8 cellular contexts compared by ENCODE assay signal in the genomic region with DNA sequence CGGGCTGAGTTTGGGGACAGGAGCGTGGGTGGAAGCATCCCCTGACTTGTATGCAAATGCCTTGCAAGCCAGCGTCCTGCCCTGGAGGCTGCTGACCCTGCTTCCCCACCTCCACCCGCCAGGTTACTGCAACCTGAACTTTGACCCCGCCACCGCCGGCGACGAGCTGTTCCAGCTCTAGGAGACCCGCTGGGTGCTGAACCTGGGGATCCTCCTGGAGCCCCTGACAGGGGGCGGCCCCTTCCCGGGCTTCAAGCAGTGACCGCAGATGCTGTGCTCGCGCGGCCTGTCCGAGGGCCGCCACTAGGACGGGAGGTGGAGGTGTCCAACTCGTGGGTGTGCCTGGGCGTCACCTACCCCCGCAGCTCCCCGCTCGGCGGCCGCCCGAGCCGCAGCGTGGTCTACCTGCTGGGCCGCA. TPM values are rescaled to one million over a fixed set of nuclear protein-coding genes. Genes with fewer than 3 reads are reported as not detected.
DNase-seq lines count a peak whose midpoint lies in the region; ATAC-seq, FAIRE-seq and TF ChIP-seq lines count a peak whose summit lies in the region.
"Had no signal": no experiment of that assay in that cellular context is flagged by ENCODE, and none has a peak within 500 bp of the region (broad histone marks: within the 10 kb centered on the region; RNA-seq: fewer than 3 reads in every experiment).

No MANE protein-coding gene starts in this region.

- dilution Hi-C loops in keratinocyte (cut with MboI; ENCODE audit: extremely low pct_ligation_motif_present, low sequenced_read_pairs) = no loop called here

- no peaks in the 10 kb centered on the region for H3K36me3 ChIP-seq in H7 (replicated peaks; ENCODE audit: control insufficient read depth, insufficient read depth, low read length)
- H3K36me3 ChIP-seq in keratinocyte (ENCODE audit: control insufficient read depth in 2 of 2, extremely low read depth in 1 of 2, insufficient read depth in 2 of 2, low read length in 2 of 2) = no peaks in the 10 kb centered on the region

- H3K4me3 ChIP-seq in H7 (ENCODE audit: insufficient read depth, low read depth, low read length) (no peak overlapping the region; the same call in 1 of the 2 replicates), keratinocyte (ENCODE audit: control insufficient read depth in 2 of 3, extremely low read depth in 1 of 3, insufficient read depth in 2 of 3, low read depth in 1 of 3, low read length in 3 of 3) (no peak overlapping the region)

- no peaks in the 10 kb centered on the region for H3K27me3 Mint-ChIP-seq in activated CD8-positive, alpha-beta T cell treated with anti-CD3 and anti-CD28 coated beads, Interleukin-2, amount 10 ng/mL, durations not matched to agents 7 days and 5 days (ENCODE audit: low read depth)
- H3K27me3 Mint-ChIP-seq in stimulated activated naive B cell treated with anti-CD40 and anti-IgM and Interleukin-4, amounts not matched to agents 10 μg/mL and 1 μg/mL and 100 μg/mL, for 72 hours = peaks cover under 1 to 4% of the 10 kb centered on the region in 2 donors

- peaks cover 23% of the 10 kb centered on the region for H3K4me1 ChIP-seq in keratinocyte (ENCODE audit: control insufficient read depth, extremely low read depth, insufficient read depth, low read length)

- DNase-seq in H7 (peak; percentile 69), keratinocyte (ENCODE audit: low read depth, low spot score) (no peak), hepatic stellate cell (ENCODE audit: low spot score) (no peak), GOT3 (lab: John Stamatoyannopoulos, UW) (no peak), middle frontal gyrus (ENCODE audit: extremely low spot score, low spot score) (no peak)
- no peak for DNase-seq in activated CD8-positive, alpha-beta T cell treated with anti-CD3 and anti-CD28 coated beads, Interleukin-2, amount 10 ng/mL, durations not matched to agents 7 days and 5 days
- no peak for DNase-seq in stimulated activated naive B cell treated with anti-CD40 and anti-IgM and Interleukin-4, amounts not matched to agents 10 μg/mL and 1 μg/mL and 100 μg/mL, for 72 hours
- DNase-seq: NCI-H1417 had no signal

- no peak for FAIRE-seq in keratinocyte (lab: Jason Lieb, UNC)

- H3K9me3 Mint-ChIP-seq in activated CD8-positive, alpha-beta T cell treated with anti-CD3 and anti-CD28 coated beads, Interleukin-2, amount 10 ng/mL, durations not matched to agents 7 days and 5 days (ENCODE audit: insufficient read depth) = no peaks in the 10 kb centered on the region
- no peaks in the 10 kb centered on the region for H3K9me3 Mint-ChIP-seq in stimulated activated naive B cell treated with anti-CD40 and anti-IgM and Interleukin-4, amounts not matched to agents 10 μg/mL and 1 μg/mL and 100 μg/mL, for 72 hours

- no peak overlapping the region for H3K27ac Mint-ChIP-seq in activated CD8-positive, alpha-beta T cell treated with anti-CD3 and anti-CD28 coated beads, Interleukin-2, amount 10 ng/mL, durations not matched to agents 7 days and 5 days
- H3K27ac Mint-ChIP-seq in stimulated activated naive B cell treated with anti-CD40 and anti-IgM and Interleukin-4, amounts not matched to agents 10 μg/mL and 1 μg/mL and 100 μg/mL, for 72 hours = no peak overlapping the region

- H4K20me1 ChIP-seq in keratinocyte (ENCODE audit: control insufficient read depth, extremely low read depth, insufficient read depth, low read length) = no peaks in the 10 kb centered on the region

- H3K4me3 Mint-ChIP-seq in activated CD8-positive, alpha-beta T cell treated with anti-CD3 and anti-CD28 coated beads, Interleukin-2, amount 10 ng/mL, durations not matched to agents 7 days and 5 days = peak overlapping the region; percentile 48
- H3K4me3 Mint-ChIP-seq in stimulated activated naive B cell treated with anti-CD40 and anti-IgM and Interleukin-4, amounts not matched to agents 10 μg/mL and 1 μg/mL and 100 μg/mL, for 72 hours = peak overlapping the region; percentile 83 to 84

- no peaks in the 10 kb centered on the region for H3K9me1 ChIP-seq in keratinocyte (ENCODE audit: control insufficient read depth, extremely low read depth, insufficient read depth, low read length)

- H3K27ac ChIP-seq in keratinocyte (ENCODE audit: control insufficient read depth, insufficient read depth, low read length) = no peak overlapping the region

- no peak for TF ChIP-seq CTCF in keratinocyte (optimal IDR thresholded peaks at IDR 0.05 in 1 of 3, IDR thresholded peaks at IDR 0.05 in 1 of 3, conservative IDR thresholded peaks at IDR 0.05 in 1 of 3; ENCODE audit: extremely low read depth in 1 of 3, insufficient read depth in 2 of 3, low read length in 3 of 3)

- no peaks in the 10 kb centered on the region for H3K36me3 Mint-ChIP-seq in activated CD8-positive, alpha-beta T cell treated with anti-CD3 and anti-CD28 coated beads, Interleukin-2, amount 10 ng/mL, durations not matched to agents 7 days and 5 days (ENCODE audit: low read depth)
- no peaks in the 10 kb centered on the region for H3K36me3 Mint-ChIP-seq in stimulated activated naive B cell treated with anti-CD40 and anti-IgM and Interleukin-4, amounts not matched to agents 10 μg/mL and 1 μg/mL and 100 μg/mL, for 72 hours

- no peaks in the 10 kb centered on the region for H3K27me3 ChIP-seq in H7 (ENCODE audit: control insufficient read depth, insufficient read depth, low read length)
- no peaks in the 10 kb centered on the region for H3K27me3 ChIP-seq in keratinocyte (ENCODE audit: control insufficient read depth, extremely low read depth, insufficient read depth, low read length)

- H3K9me3 ChIP-seq in keratinocyte (ENCODE audit: control insufficient read depth, low read depth, low read length) = no peaks in the 10 kb centered on the region

- POLR2A ChIA-PET in activated CD8-positive, alpha-beta T cell treated with anti-CD3 and anti-CD28 coated beads, Interleukin-2, amount 10 ng/mL, durations not matched to agents 7 days and 5 days (lab: Charles Lee) = no interaction called here

- H3K79me2 ChIP-seq in keratinocyte (ENCODE audit: control insufficient read depth, insufficient read depth, low read length) = no peaks in the 10 kb centered on the region

- H3K4me2 ChIP-seq in keratinocyte (ENCODE audit: control insufficient read depth, extremely low read depth, insufficient read depth, low read depth, low read length) = no peak overlapping the region

- CTCF ChIA-PET in activated CD8-positive, alpha-beta T cell treated with anti-CD3 and anti-CD28 coated beads, Interleukin-2, amount 10 ng/mL, durations not matched to agents 7 days and 5 days (lab: Charles Lee) = interaction anchor here (1.4 to 1.9 kb wide), 4 partner anchors 9 to 65 kb away, joined by 3 to 6 read pairs (median 6); a partner anchor contains a TSS

- ATAC-seq in activated CD8-positive, alpha-beta T cell treated with anti-CD3 and anti-CD28 coated beads, Interleukin-2, amount 10 ng/mL, durations not matched to agents 7 days and 5 days = no peak
- no peak for ATAC-seq in stimulated activated naive B cell treated with anti-CD40 and anti-IgM and Interleukin-4, amounts not matched to agents 10 μg/mL and 1 μg/mL and 100 μg/mL, for 72 hours (replicated peaks)

- H2AFZ ChIP-seq in keratinocyte (ENCODE audit: control insufficient read depth, low read length) = peak overlapping the region; percentile 46

- H3K4me1 Mint-ChIP-seq in activated CD8-positive, alpha-beta T cell treated with anti-CD3 and anti-CD28 coated beads, Interleukin-2, amount 10 ng/mL, durations not matched to agents 7 days and 5 days (ENCODE audit: low read depth) = peaks cover 25% of the 10 kb centered on the region
- H3K4me1 Mint-ChIP-seq in stimulated activated naive B cell treated with anti-CD40 and anti-IgM and Interleukin-4, amounts not matched to agents 10 μg/mL and 1 μg/mL and 100 μg/mL, for 72 hours = peaks cover 20 to 35% of the 10 kb centered on the region in 2 donors

- H3K9ac ChIP-seq in keratinocyte (ENCODE audit: control insufficient read depth, extremely low read depth, insufficient read depth, low read length) = no peak overlapping the region

RNA-seq across cellular contexts. Expression of a gene that starts 10.7 kb away (rescaled TPM):
- total RNA-seq in H7 (2014; rRNA removed; shearing (Covaris generic)) = 28.2 and 38.8 TPM in 2 replicates
- total RNA-seq in activated CD8-positive, alpha-beta T cell treated with anti-CD3 and anti-CD28 coated beads, Interleukin-2, amount 10 ng/mL, durations not matched to agents 7 days and 5 days = 1 to 10 TPM; 4.6 to 5.4 TPM
- 3.5 to 5.4 TPM (median 4.0 TPM) in 3 replicates for polyA plus RNA-seq in keratinocyte
- 0.45 TPM for polyA plus RNA-seq in keratinocyte (2011; ENCODE audit: low read depth)
- polyA plus RNA-seq in keratinocyte (2011; cell fraction: cytosol; rRNA removed) = 2.6 and 5.7 TPM in 2 replicates
- 16.1 and 26.3 TPM in 2 replicates for polyA plus RNA-seq in keratinocyte (2011; cell fraction: nucleus; rRNA removed)
- 3.6 and 4.8 TPM in 2 replicates for polyA plus RNA-seq in keratinocyte (2012; ENCODE audit: low replicate concordance)
- 4.4 to 7.2 TPM (median 7.0 TPM) in 3 replicates for polyA minus RNA-seq in keratinocyte
- polyA minus RNA-seq in keratinocyte (2011; cell fraction: cytosol; rRNA and poly(A)+ RNA removed) = 7.5 TPM
- 9.1 and 9.6 TPM in 2 replicates for polyA minus RNA-seq in keratinocyte (2011; cell fraction: nucleus; rRNA and poly(A)+ RNA removed)

RNA-seq across cellular contexts. Expression of a gene that starts 30.1 kb away (rescaled TPM):
- 34.9 and 41.0 TPM in 2 replicates for total RNA-seq in H7 (2014; rRNA removed; shearing (Covaris generic))
- total RNA-seq in activated CD8-positive, alpha-beta T cell treated with anti-CD3 and anti-CD28 coated beads, Interleukin-2, amount 10 ng/mL, durations not matched to agents 7 days and 5 days = 10 to 100 TPM; 15.6 to 19.4 TPM
- 20.7 to 22.8 TPM (median 21.2 TPM) in 3 replicates for polyA plus RNA-seq in keratinocyte
- polyA plus RNA-seq in keratinocyte (2011; ENCODE audit: low read depth) = 15.9 TPM
- 18.1 and 21.4 TPM in 2 replicates for polyA plus RNA-seq in keratinocyte (2011; cell fraction: cytosol; rRNA removed)
- polyA plus RNA-seq in keratinocyte (2011; cell fraction: nucleus; rRNA removed) = 23.4 and 23.9 TPM in 2 replicates
- 11.6 and 14.1 TPM in 2 replicates for polyA plus RNA-seq in keratinocyte (2012; ENCODE audit: low replicate concordance)
- polyA minus RNA-seq in keratinocyte = 14.8 to 18.9 TPM (median 16.1 TPM) in 3 replicates
- 10.0 TPM for polyA minus RNA-seq in keratinocyte (2011; cell fraction: cytosol; rRNA and poly(A)+ RNA removed)
- polyA minus RNA-seq in keratinocyte (2011; cell fraction: nucleus; rRNA and poly(A)+ RNA removed) = 8.2 and 12.1 TPM in 2 replicates

RNA-seq across cellular contexts. Expression of a gene that starts 30.3 kb away (rescaled TPM):
- 399 and 432 TPM in 2 replicates for total RNA-seq in H7 (2014; rRNA removed; shearing (Covaris generic))
- total RNA-seq in activated CD8-positive, alpha-beta T cell treated with anti-CD3 and anti-CD28 coated beads, Interleukin-2, amount 10 ng/mL, durations not matched to agents 7 days and 5 days = 100 to 1,000 TPM; 232 to 238 TPM
- 240 to 406 TPM (median 276 TPM) in 3 replicates for polyA plus RNA-seq in keratinocyte
- 568 TPM for polyA plus RNA-seq in keratinocyte (2011; ENCODE audit: low read depth)
- 359 and 386 TPM in 2 replicates for polyA plus RNA-seq in keratinocyte (2011; cell fraction: cytosol; rRNA removed)
- 150 and 186 TPM in 2 replicates for polyA plus RNA-seq in keratinocyte (2011; cell fraction: nucleus; rRNA removed)
- polyA plus RNA-seq in keratinocyte (2012; ENCODE audit: low replicate concordance) = 433 and 520 TPM in 2 replicates
- polyA minus RNA-seq in keratinocyte = 94.7 to 314 TPM (median 216 TPM) in 3 replicates
- polyA minus RNA-seq in keratinocyte (2011; cell fraction: cytosol; rRNA and poly(A)+ RNA removed) = 120 TPM
- 37.8 and 44.1 TPM in 2 replicates for polyA minus RNA-seq in keratinocyte (2011; cell fraction: nucleus; rRNA and poly(A)+ RNA removed)

RNA-seq across cellular contexts. Expression of a gene that starts 32.7 kb away (rescaled TPM):
- 6.2 and 9.5 TPM in 2 replicates for total RNA-seq in H7 (2014; rRNA removed; shearing (Covaris generic))
- total RNA-seq in activated CD8-positive, alpha-beta T cell treated with anti-CD3 and anti-CD28 coated beads, Interleukin-2, amount 10 ng/mL, durations not matched to agents 7 days and 5 days = 10 to 100 TPM; 16.1 to 17.0 TPM
- polyA plus RNA-seq in keratinocyte = 3.2 to 6.0 TPM (median 4.2 TPM) in 3 replicates
- 1.8 TPM for polyA plus RNA-seq in keratinocyte (2011; ENCODE audit: low read depth)
- polyA plus RNA-seq in keratinocyte (2011; cell fraction: cytosol; rRNA removed) = 3.5 and 4.7 TPM in 2 replicates
- polyA plus RNA-seq in keratinocyte (2011; cell fraction: nucleus; rRNA removed) = 8.7 and 10.6 TPM in 2 replicates
- 5.9 and 6.3 TPM in 2 replicates for polyA plus RNA-seq in keratinocyte (2012; ENCODE audit: low replicate concordance)
- 3.4 to 5.4 TPM (median 3.5 TPM) in 3 replicates for polyA minus RNA-seq in keratinocyte
- polyA minus RNA-seq in keratinocyte (2011; cell fraction: cytosol; rRNA and poly(A)+ RNA removed) = 4.0 TPM
- 4.2 and 5.9 TPM in 2 replicates for polyA minus RNA-seq in keratinocyte (2011; cell fraction: nucleus; rRNA and poly(A)+ RNA removed)

RNA-seq across cellular contexts. Expression of a gene that starts 54.5 kb away (rescaled TPM):
- total RNA-seq in H7 (2014; rRNA removed; shearing (Covaris generic)) = 106 and 118 TPM in 2 replicates
- 10 to 100 TPM; 68.5 to 68.8 TPM for total RNA-seq in activated CD8-positive, alpha-beta T cell treated with anti-CD3 and anti-CD28 coated beads, Interleukin-2, amount 10 ng/mL, durations not matched to agents 7 days and 5 days
- polyA plus RNA-seq in keratinocyte = 29.9 to 38.1 TPM (median 38.0 TPM) in 3 replicates
- polyA plus RNA-seq in keratinocyte (2011; ENCODE audit: low read depth) = 22.2 TPM
- 15.2 and 35.4 TPM in 2 replicates for polyA plus RNA-seq in keratinocyte (2011; cell fraction: cytosol; rRNA removed)
- 32.0 and 44.4 TPM in 2 replicates for polyA plus RNA-seq in keratinocyte (2011; cell fraction: nucleus; rRNA removed)
- polyA plus RNA-seq in keratinocyte (2012; ENCODE audit: low replicate concordance) = 28.7 and 54.4 TPM in 2 replicates
- 9.4 to 21.4 TPM (median 10.0 TPM) in 3 replicates for polyA minus RNA-seq in keratinocyte
- polyA minus RNA-seq in keratinocyte (2011; cell fraction: cytosol; rRNA and poly(A)+ RNA removed) = 16.1 TPM
- 8.1 and 9.2 TPM in 2 replicates for polyA minus RNA-seq in keratinocyte (2011; cell fraction: nucleus; rRNA and poly(A)+ RNA removed)
